ENCODE assay signal across 1 cellular context in genomic region chr3:175748087-175748732, GRCh38.
TF ChIP-seq lines count a peak whose summit lies in the region.

No MANE protein-coding gene starts in this region.

TF ChIP-seq in SK-N-SH treated with all-trans-retinoic acid at 6 μM for 48 hours, 23 proteins besides CTCF, POLR2A, EP300 and RAD21 (continued from another document):
- no peak for TF ChIP-seq CSDC2 (CRISPR knock-in tag; IDR thresholded peaks at IDR 0.05)
- TF ChIP-seq ESRRG (CRISPR knock-in tag; IDR thresholded peaks at IDR 0.05) = no peak
- TF ChIP-seq TSHZ2 (CRISPR knock-in tag; IDR thresholded peaks at IDR 0.05) = no peak
- no peak for TF ChIP-seq ZC3H10 (CRISPR knock-in tag; IDR thresholded peaks at IDR 0.05)
- TF ChIP-seq ARNTL (CRISPR knock-in tag; IDR thresholded peaks at IDR 0.05; ENCODE audit: borderline replicate concordance, low read depth) = no peak
- no peak for TF ChIP-seq SNAI2 (CRISPR knock-in tag; IDR thresholded peaks at IDR 0.05)
- TF ChIP-seq PPARA (CRISPR knock-in tag; IDR thresholded peaks at IDR 0.05; ENCODE audit: borderline replicate concordance) = no peak
- no peak for TF ChIP-seq TCF4 (CRISPR knock-in tag; IDR thresholded peaks at IDR 0.05; ENCODE audit: borderline replicate concordance)
- no peak for TF ChIP-seq ISL1 (CRISPR knock-in tag; IDR thresholded peaks at IDR 0.05)
- TF ChIP-seq ZNF565 (CRISPR knock-in tag; conservative IDR thresholded peaks at IDR 0.05; ENCODE audit: low read depth) = no peak
- no peak for TF ChIP-seq CSRNP3 (CRISPR knock-in tag; IDR thresholded peaks at IDR 0.05)
- no peak for TF ChIP-seq ZFP3 (CRISPR knock-in tag; IDR thresholded peaks at IDR 0.05)
- no peak for TF ChIP-seq GLIS3 (CRISPR knock-in tag; IDR thresholded peaks at IDR 0.05)
- TF ChIP-seq ZFP30 (CRISPR knock-in tag; IDR thresholded peaks at IDR 0.05) = no peak
